Comparison of ENCODE assay signal across 8 cellular contexts in the genomic region with DNA sequence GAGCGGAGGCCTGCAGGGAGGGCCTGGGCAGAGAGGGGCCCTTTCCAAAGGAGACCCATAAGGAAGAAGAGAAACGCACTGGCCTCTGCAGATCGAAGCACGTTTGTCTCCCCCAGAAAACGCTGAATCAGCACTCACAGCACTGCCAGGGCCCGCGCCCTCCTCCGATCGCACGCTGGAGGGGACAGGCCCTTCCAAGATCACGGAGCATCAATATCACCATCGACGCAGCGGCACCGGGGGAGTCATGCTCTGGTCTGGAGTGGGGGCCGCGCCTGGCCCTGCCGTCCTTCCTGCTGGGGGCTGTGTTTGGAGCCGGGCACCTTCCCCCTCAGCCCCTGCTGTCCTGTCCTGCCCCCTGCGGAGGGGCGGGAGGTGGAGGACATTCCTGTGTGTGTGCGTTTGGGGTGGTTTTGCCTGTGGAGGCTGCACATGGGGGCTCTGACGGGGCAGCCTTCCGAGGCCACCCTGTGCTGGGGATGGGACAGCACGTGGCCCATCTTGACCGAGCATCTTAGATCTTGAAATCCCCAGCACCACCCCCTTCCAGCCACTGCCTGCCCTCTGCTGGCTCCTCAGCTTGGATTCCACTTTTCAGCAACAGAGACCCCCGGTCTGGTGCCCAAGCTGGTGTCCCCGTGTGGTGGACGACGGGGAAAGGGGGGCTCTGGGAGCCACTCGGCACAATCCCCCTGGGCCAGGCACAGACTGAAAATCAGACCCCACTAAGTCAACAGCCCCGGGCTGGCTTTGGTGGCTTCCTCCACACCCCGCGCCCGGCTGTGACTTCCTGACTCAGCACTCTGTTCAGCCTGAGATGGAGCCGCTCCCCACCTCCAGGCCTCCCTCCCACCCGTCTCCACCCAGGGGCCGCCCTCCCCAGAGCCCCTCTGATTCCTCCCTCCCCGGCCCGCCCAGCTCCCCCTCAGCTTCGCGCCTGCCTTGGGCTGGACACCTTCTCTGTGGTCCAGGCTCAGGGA. TPM values are rescaled to one million over a fixed set of nuclear protein-coding genes. Genes with fewer than 3 reads are reported as not detected.
DNase-seq lines count a peak whose midpoint lies in the region; ATAC-seq and TF ChIP-seq lines count a peak whose summit lies in the region.

No MANE protein-coding gene starts in this region.

- H3K9me3 Mint-ChIP-seq in CD8-positive, alpha-beta T cell: no peaks in the 10 kb centered on the region
- H3K9me3 Mint-ChIP-seq in activated CD8-positive, alpha-beta T cell treated with anti-CD3 and anti-CD28 coated beads, Interleukin-2, amount 10 ng/mL, durations not matched to agents 7 days and 5 days (ENCODE audit: insufficient read depth): no peaks in the 10 kb centered on the region

- H3K27ac Mint-ChIP-seq in CD8-positive, alpha-beta T cell: peak overlapping the region; percentile 69
- peak overlapping the region; percentile 98 for H3K27ac Mint-ChIP-seq in activated CD8-positive, alpha-beta T cell treated with anti-CD3 and anti-CD28 coated beads, Interleukin-2, amount 10 ng/mL, durations not matched to agents 7 days and 5 days

- peaks cover 87% of the 10 kb centered on the region for H3K4me1 ChIP-seq in CD8-positive, alpha-beta T cell (ENCODE audit: insufficient read depth, low read length)

- H3K4me1 Mint-ChIP-seq in CD8-positive, alpha-beta T cell (ENCODE audit: low read depth): peaks cover 75% of the 10 kb centered on the region
- H3K4me1 Mint-ChIP-seq in activated CD8-positive, alpha-beta T cell treated with anti-CD3 and anti-CD28 coated beads, Interleukin-2, amount 10 ng/mL, durations not matched to agents 7 days and 5 days (ENCODE audit: low read depth): peaks cover 87% of the 10 kb centered on the region

- peak in 2 of 7 experiments; percentile 32 to 49 for DNase-seq in CD8-positive, alpha-beta T cell
- DNase-seq in HEK293T (ENCODE audit: extremely low spot score) (no peak), fibroblast of the aortic adventitia (ENCODE audit: low read depth) (peak; percentile 23), sciatic nerve (ENCODE audit: low spot score) (no peak), amniotic stem cell (lab: John Stamatoyannopoulos, UW) (no peak)
- peak; percentile 61 for DNase-seq in activated CD8-positive, alpha-beta T cell treated with anti-CD3 and anti-CD28 coated beads, Interleukin-2, amount 10 ng/mL, durations not matched to agents 7 days and 5 days

- no peaks in the 10 kb centered on the region for H3K27me3 ChIP-seq in CD8-positive, alpha-beta T cell (ENCODE audit: insufficient read depth, low read length)

- intact Hi-C loops in CD8-positive, alpha-beta T cell (cut with DNase I, micrococcal nuclease): loop anchor here in 1 of 2 experiments (10.0 kb wide), 1 partner anchor 1946 kb away; a partner anchor contains a TSS
- intact Hi-C loops in sciatic nerve (cut with DNase I): no loop called here

- H3K9me3 ChIP-seq in CD8-positive, alpha-beta T cell (ENCODE audit: low read length): no peaks in the 10 kb centered on the region

- peaks cover 8% of the 10 kb centered on the region for H3K36me3 Mint-ChIP-seq in CD8-positive, alpha-beta T cell
- H3K36me3 Mint-ChIP-seq in activated CD8-positive, alpha-beta T cell treated with anti-CD3 and anti-CD28 coated beads, Interleukin-2, amount 10 ng/mL, durations not matched to agents 7 days and 5 days (ENCODE audit: low read depth): peaks cover 35% of the 10 kb centered on the region

- no peak for TF ChIP-seq CTCF in CD8-positive, alpha-beta T cell (IDR thresholded peaks at IDR 0.05)
- peak; percentile 22 for TF ChIP-seq CTCF in fibroblast of the aortic adventitia (IDR thresholded peaks at IDR 0.05; ENCODE audit: insufficient read depth, low read length)

- H3K27ac ChIP-seq in CD8-positive, alpha-beta T cell (ENCODE audit: low read depth, low read length): peak overlapping the region; percentile 28

- H3K36me3 ChIP-seq in CD8-positive, alpha-beta T cell (ENCODE audit: insufficient read depth, low read length): no peaks in the 10 kb centered on the region

- H3K4me3 Mint-ChIP-seq in CD8-positive, alpha-beta T cell: peak overlapping the region; percentile 74
- peak overlapping the region; percentile 87 for H3K4me3 Mint-ChIP-seq in activated CD8-positive, alpha-beta T cell treated with anti-CD3 and anti-CD28 coated beads, Interleukin-2, amount 10 ng/mL, durations not matched to agents 7 days and 5 days

- peak; percentile 16 for ATAC-seq in CD8-positive, alpha-beta T cell
- peak; percentile 16 for ATAC-seq in activated CD8-positive, alpha-beta T cell treated with anti-CD3 and anti-CD28 coated beads, Interleukin-2, amount 10 ng/mL, durations not matched to agents 7 days and 5 days
- ATAC-seq in sciatic nerve (peak; percentile 48), HG03342 (IDR thresholded peaks at IDR 0.05; ENCODE audit: unreplicated experiment) (no peak), GM18907 (IDR thresholded peaks at IDR 0.05; ENCODE audit: unreplicated experiment) (no peak)

- CTCF ChIA-PET in CD8-positive, alpha-beta T cell (lab: Charles Lee): interaction anchor here (4.6 kb wide), 1 partner anchor 12 kb away, joined by 22 read pairs; no protein-coding TSS in a partner anchor
- CTCF ChIA-PET in HEK293T (lab: Yijun Ruan, JAX): no interaction called here
- CTCF ChIA-PET in activated CD8-positive, alpha-beta T cell treated with anti-CD3 and anti-CD28 coated beads, Interleukin-2, amount 10 ng/mL, durations not matched to agents 7 days and 5 days (lab: Charles Lee): interaction anchor here (0.8 to 1.2 kb wide), 4 partner anchors 7 to 28 kb away, joined by 3 to 4 read pairs (median 4); a partner anchor contains a TSS

- H3K27me3 Mint-ChIP-seq in CD8-positive, alpha-beta T cell (ENCODE audit: low read depth): no peaks in the 10 kb centered on the region
- no peaks in the 10 kb centered on the region for H3K27me3 Mint-ChIP-seq in activated CD8-positive, alpha-beta T cell treated with anti-CD3 and anti-CD28 coated beads, Interleukin-2, amount 10 ng/mL, durations not matched to agents 7 days and 5 days (ENCODE audit: low read depth)

- H3K4me3 ChIP-seq in CD8-positive, alpha-beta T cell (ENCODE audit: low read depth, low read length): peak overlapping the region; percentile 65
- peak overlapping the region; percentile 26 for H3K4me3 ChIP-seq in fibroblast of the aortic adventitia (ENCODE audit: low read depth, low read length)

- POLR2A ChIA-PET in CD8-positive, alpha-beta T cell (lab: Charles Lee): interaction anchor here (1.0 to 5.7 kb wide), 3 partner anchors 8 to 149 kb away, joined by 4 to 39 read pairs (median 38); a partner anchor contains a TSS
- POLR2A ChIA-PET in HEK293T (lab: Yijun Ruan, JAX): interaction anchor here (1.1 to 2.2 kb wide), 5 partner anchors 7 to 16 kb away, joined by 3 to 11 read pairs (median 5); a partner anchor contains a TSS
- POLR2A ChIA-PET in activated CD8-positive, alpha-beta T cell treated with anti-CD3 and anti-CD28 coated beads, Interleukin-2, amount 10 ng/mL, durations not matched to agents 7 days and 5 days (lab: Charles Lee): interaction anchor here (1.3 to 4.9 kb wide), 4 partner anchors 8 to 16 kb away, joined by 4 to 51 read pairs (median 6); a partner anchor contains a TSS

TF ChIP-seq in HEK293T, 16 proteins besides CTCF, POLR2A, EP300 and RAD21:
- TF ChIP-seq L3MBTL2 (conservative IDR thresholded peaks at IDR 0.05) (peak; percentile 72), ARNT (IDR thresholded peaks at IDR 0.05) (no peak)

RNA-seq across cellular contexts. Expression of a gene that starts 8.3 kb away (rescaled TPM):
- 1 to 10 TPM; 7.6 to 7.7 TPM for total RNA-seq in CD8-positive, alpha-beta T cell
- 10 to 100 TPM; 56.5 to 57.0 TPM for total RNA-seq in activated CD8-positive, alpha-beta T cell treated with anti-CD3 and anti-CD28 coated beads, Interleukin-2, amount 10 ng/mL, durations not matched to agents 7 days and 5 days
- total RNA-seq in fibroblast of the aortic adventitia (ENCODE audit: low replicate concordance): 46.1 and 87.9 TPM in 2 replicates
- 23.0 TPM for total RNA-seq in sciatic nerve

RNA-seq across cellular contexts. Expression of a gene that starts 15.3 kb away (rescaled TPM):
- 1 to 10 TPM; 1.7 to 1.8 TPM for total RNA-seq in CD8-positive, alpha-beta T cell
- 1 to 10 TPM; 5.6 to 6.4 TPM for total RNA-seq in activated CD8-positive, alpha-beta T cell treated with anti-CD3 and anti-CD28 coated beads, Interleukin-2, amount 10 ng/mL, durations not matched to agents 7 days and 5 days
- total RNA-seq in fibroblast of the aortic adventitia (ENCODE audit: low replicate concordance) (17.4 and 27.1 TPM in 2 replicates), sciatic nerve (56.8 TPM)

Comparison
In these comparisons a context has a peak if more than half of its experiments do, and no peak if none do; other contexts are left out.
1. ATAC-seq: peak in CD8-positive, alpha-beta T cell (single experiment), activated CD8-positive, alpha-beta T cell treated with anti-CD3 and anti-CD28 coated beads, Interleukin-2, amount 10 ng/mL, durations not matched to agents 7 days and 5 days (single experiment) and sciatic nerve (single experiment); none in HG03342 (single experiment) and GM18907 (single experiment).
2. DNase-seq: peak in activated CD8-positive, alpha-beta T cell treated with anti-CD3 and anti-CD28 coated beads, Interleukin-2, amount 10 ng/mL, durations not matched to agents 7 days and 5 days (single experiment) and fibroblast of the aortic adventitia (single experiment); none in HEK293T (single experiment), sciatic nerve (single experiment) and amniotic stem cell (single experiment).